ENCODE assay signal across 24 cellular contexts in genomic region chr6:140025171-140025570, GRCh38.
"Had no signal": no experiment of that assay in that cellular context is flagged by ENCODE, and none has a peak within 500 bp of the region (broad histone marks: within the 10 kb centered on the region; RNA-seq: fewer than 3 reads in every experiment).

No MANE protein-coding gene starts in this region.

- ATAC-seq: foreskin keratinocyte; gastroesophageal sphincter; heart left ventricle; left cardiac atrium; left lung; left ventricle myocardium superior; lower lobe of right lung; mucosa of descending colon; naive thymus-derived CD8-positive, alpha-beta T cell had no signal

- DNase-seq: dermis blood vessel endothelial cell; dorsolateral prefrontal cortex; effector CD4-positive, alpha-beta T cell; effector memory CD4-positive, alpha-beta T cell; foreskin keratinocyte; heart left ventricle; hypothalamus; immature natural killer cell; left cardiac atrium; left lung; left ventricle myocardium superior; lower lobe of right lung; mesenchymal stem cell; mucosa of descending colon; naive B cell; naive thymus-derived CD8-positive, alpha-beta T cell had no signal

- H3K27ac Mint-ChIP-seq: immature natural killer cell; mesothelial cell of epicardium; naive thymus-derived CD8-positive, alpha-beta T cell had no signal

- H2AFZ ChIP-seq: hepatocyte had no signal

- FAIRE-seq: endothelial cell of umbilical vein, frontal cortex, keratinocyte had no signal

- H3K36me3 Mint-ChIP-seq: naive B cell had no signal

- H3K4me2 ChIP-seq: hepatocyte had no signal

- H3K27me3 ChIP-seq: dorsolateral prefrontal cortex, esophagus muscularis mucosa, foreskin keratinocyte, gastroesophageal sphincter, heart left ventricle, hepatocyte, left lung had no signal

- H3K79me2 ChIP-seq: hepatocyte had no signal

- H3K4me3 Mint-ChIP-seq: immature natural killer cell; mesothelial cell of epicardium; naive B cell; naive thymus-derived CD8-positive, alpha-beta T cell had no signal

- H3K27ac ChIP-seq: coronary artery, dorsolateral prefrontal cortex, esophagus muscularis mucosa, foreskin keratinocyte, gastroesophageal sphincter, heart left ventricle, hepatocyte, left lung, lower lobe of right lung had no signal

- H3K4me3 ChIP-seq: coronary artery, dorsolateral prefrontal cortex, esophagus muscularis mucosa, gastroesophageal sphincter, heart left ventricle, hepatocyte, left lung, lower lobe of right lung, mucosa of descending colon had no signal

- H3K4me1 Mint-ChIP-seq: immature natural killer cell; naive B cell; naive thymus-derived CD8-positive, alpha-beta T cell had no signal

- H3K4me1 ChIP-seq: foreskin keratinocyte, gastroesophageal sphincter, heart left ventricle, left lung, lower lobe of right lung had no signal

- H3K36me3 ChIP-seq: esophagus muscularis mucosa, gastroesophageal sphincter, heart left ventricle, left lung, lower lobe of right lung had no signal
